1 cellular context compared by ENCODE assay signal in genomic region chr10:10989669-10990068, GRCh38.
A peak's percentile ranks its signal among the peaks of the same experiment; 100 is the strongest.
TF ChIP-seq lines count a peak whose summit lies in the region.

No MANE protein-coding gene starts in this region.

TF ChIP-seq in HEK293, 187 proteins besides CTCF, POLR2A, EP300 and RAD21 (continued from another document and continues in another):
- TF ChIP-seq, protein P1, sequence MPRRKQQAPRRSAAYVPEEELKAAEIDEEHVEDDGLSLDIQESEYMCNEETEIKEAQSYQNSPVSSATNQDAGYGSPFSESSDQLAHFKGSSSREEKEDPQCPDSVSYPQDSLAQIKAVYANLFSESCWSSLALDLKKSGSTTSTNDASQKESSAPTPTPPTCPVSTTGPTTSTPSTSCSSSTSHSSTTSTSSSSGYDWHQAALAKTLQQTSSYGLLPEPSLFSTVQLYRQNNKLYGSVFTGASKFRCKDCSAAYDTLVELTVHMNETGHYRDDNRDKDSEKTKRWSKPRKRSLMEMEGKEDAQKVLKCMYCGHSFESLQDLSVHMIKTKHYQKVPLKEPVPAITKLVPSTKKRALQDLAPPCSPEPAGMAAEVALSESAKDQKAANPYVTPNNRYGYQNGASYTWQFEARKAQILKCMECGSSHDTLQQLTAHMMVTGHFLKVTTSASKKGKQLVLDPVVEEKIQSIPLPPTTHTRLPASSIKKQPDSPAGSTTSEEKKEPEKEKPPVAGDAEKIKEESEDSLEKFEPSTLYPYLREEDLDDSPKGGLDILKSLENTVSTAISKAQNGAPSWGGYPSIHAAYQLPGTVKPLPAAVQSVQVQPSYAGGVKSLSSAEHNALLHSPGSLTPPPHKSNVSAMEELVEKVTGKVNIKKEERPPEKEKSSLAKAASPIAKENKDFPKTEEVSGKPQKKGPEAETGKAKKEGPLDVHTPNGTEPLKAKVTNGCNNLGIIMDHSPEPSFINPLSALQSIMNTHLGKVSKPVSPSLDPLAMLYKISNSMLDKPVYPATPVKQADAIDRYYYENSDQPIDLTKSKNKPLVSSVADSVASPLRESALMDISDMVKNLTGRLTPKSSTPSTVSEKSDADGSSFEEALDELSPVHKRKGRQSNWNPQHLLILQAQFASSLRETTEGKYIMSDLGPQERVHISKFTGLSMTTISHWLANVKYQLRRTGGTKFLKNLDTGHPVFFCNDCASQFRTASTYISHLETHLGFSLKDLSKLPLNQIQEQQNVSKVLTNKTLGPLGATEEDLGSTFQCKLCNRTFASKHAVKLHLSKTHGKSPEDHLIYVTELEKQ (tag by site-specific recombination; IDR thresholded peaks at IDR 0.05; ENCODE audit: borderline replicate concordance): peak; percentile 16; the same call in 1 of the 2 replicates
- peak; percentile 96 for TF ChIP-seq OVOL3 (tag by site-specific recombination; IDR thresholded peaks at IDR 0.05)
- no peak for TF ChIP-seq AEBP2 (tag by site-specific recombination; IDR thresholded peaks at IDR 0.05; ENCODE audit: borderline replicate concordance)
- peak; percentile 44 for TF ChIP-seq ZNF366 (tag by site-specific recombination; conservative IDR thresholded peaks at IDR 0.05)
- TF ChIP-seq FEZF1 (tag by site-specific recombination; IDR thresholded peaks at IDR 0.05): peak; percentile 77
- TF ChIP-seq PRDM1 (tag by site-specific recombination; IDR thresholded peaks at IDR 0.05): no peak
- no peak for TF ChIP-seq ZNF350 (tag by site-specific recombination; IDR thresholded peaks at IDR 0.05)
- peak; percentile 71 for TF ChIP-seq ZXDB (tag by site-specific recombination; IDR thresholded peaks at IDR 0.05)
- TF ChIP-seq, protein P2, sequence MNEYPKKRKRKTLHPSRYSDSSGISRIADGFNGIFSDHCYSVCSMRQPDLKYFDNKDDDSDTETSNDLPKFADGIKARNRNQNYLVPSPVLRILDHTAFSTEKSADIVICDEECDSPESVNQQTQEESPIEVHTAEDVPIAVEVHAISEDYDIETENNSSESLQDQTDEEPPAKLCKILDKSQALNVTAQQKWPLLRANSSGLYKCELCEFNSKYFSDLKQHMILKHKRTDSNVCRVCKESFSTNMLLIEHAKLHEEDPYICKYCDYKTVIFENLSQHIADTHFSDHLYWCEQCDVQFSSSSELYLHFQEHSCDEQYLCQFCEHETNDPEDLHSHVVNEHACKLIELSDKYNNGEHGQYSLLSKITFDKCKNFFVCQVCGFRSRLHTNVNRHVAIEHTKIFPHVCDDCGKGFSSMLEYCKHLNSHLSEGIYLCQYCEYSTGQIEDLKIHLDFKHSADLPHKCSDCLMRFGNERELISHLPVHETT (tag by site-specific recombination; IDR thresholded peaks at IDR 0.05): 0 out of 2 replicates have a peak, but pooled peaks have one; percentile 26
- TF ChIP-seq ZNF791 (tag by site-specific recombination; IDR thresholded peaks at IDR 0.05): no peak
- TF ChIP-seq ZNF624 (tag by site-specific recombination; IDR thresholded peaks at IDR 0.05): no peak
- no peak for TF ChIP-seq ZBTB48 (tag by site-specific recombination; IDR thresholded peaks at IDR 0.05)
- peak; percentile 89 for TF ChIP-seq WT1 (tag by site-specific recombination; IDR thresholded peaks at IDR 0.05)
- TF ChIP-seq ZSCAN30 (tag by site-specific recombination; IDR thresholded peaks at IDR 0.05): no peak
- no peak; the same call in 1 of the 2 replicates for TF ChIP-seq ZNF18 (tag by site-specific recombination; IDR thresholded peaks at IDR 0.05)
- TF ChIP-seq INSM2 (tag by site-specific recombination; IDR thresholded peaks at IDR 0.05): peak; percentile 83
- no peak for TF ChIP-seq ZNF548 (tag by site-specific recombination; IDR thresholded peaks at IDR 0.05)
- no peak for TF ChIP-seq ZBTB17 (tag by site-specific recombination; IDR thresholded peaks at IDR 0.05)
- TF ChIP-seq SCRT2 (tag by site-specific recombination; IDR thresholded peaks at IDR 0.05): peak; percentile 76
- TF ChIP-seq GFI1B (tag by site-specific recombination; IDR thresholded peaks at IDR 0.05): 0 out of 2 replicates have a peak, but pooled peaks have one; percentile 37
- no peak for TF ChIP-seq ZNF660 (tag by site-specific recombination; IDR thresholded peaks at IDR 0.05)
- TF ChIP-seq, protein P3, sequence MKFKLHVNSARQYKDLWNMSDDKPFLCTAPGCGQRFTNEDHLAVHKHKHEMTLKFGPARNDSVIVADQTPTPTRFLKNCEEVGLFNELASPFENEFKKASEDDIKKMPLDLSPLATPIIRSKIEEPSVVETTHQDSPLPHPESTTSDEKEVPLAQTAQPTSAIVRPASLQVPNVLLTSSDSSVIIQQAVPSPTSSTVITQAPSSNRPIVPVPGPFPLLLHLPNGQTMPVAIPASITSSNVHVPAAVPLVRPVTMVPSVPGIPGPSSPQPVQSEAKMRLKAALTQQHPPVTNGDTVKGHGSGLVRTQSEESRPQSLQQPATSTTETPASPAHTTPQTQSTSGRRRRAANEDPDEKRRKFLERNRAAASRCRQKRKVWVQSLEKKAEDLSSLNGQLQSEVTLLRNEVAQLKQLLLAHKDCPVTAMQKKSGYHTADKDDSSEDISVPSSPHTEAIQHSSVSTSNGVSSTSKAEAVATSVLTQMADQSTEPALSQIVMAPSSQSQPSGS (tag by site-specific recombination; IDR thresholded peaks at IDR 0.05; ENCODE audit: low read depth): no peak
- no peak for TF ChIP-seq ZNF544 (tag by site-specific recombination; IDR thresholded peaks at IDR 0.05)
- TF ChIP-seq ZEB2 (tag by site-specific recombination; IDR thresholded peaks at IDR 0.05): peak; percentile 66; the same call in 1 of the 2 replicates
- TF ChIP-seq, protein P4, sequence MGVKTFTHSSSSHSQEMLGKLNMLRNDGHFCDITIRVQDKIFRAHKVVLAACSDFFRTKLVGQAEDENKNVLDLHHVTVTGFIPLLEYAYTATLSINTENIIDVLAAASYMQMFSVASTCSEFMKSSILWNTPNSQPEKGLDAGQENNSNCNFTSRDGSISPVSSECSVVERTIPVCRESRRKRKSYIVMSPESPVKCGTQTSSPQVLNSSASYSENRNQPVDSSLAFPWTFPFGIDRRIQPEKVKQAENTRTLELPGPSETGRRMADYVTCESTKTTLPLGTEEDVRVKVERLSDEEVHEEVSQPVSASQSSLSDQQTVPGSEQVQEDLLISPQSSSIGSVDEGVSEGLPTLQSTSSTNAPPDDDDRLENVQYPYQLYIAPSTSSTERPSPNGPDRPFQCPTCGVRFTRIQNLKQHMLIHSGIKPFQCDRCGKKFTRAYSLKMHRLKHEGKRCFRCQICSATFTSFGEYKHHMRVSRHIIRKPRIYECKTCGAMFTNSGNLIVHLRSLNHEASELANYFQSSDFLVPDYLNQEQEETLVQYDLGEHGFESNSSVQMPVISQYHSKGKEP (tag by site-specific recombination; IDR thresholded peaks at IDR 0.05): peak; percentile 79
- peak; percentile 25; the same call in 1 of the 2 replicates for TF ChIP-seq ZNF654 (tag by site-specific recombination; IDR thresholded peaks at IDR 0.05; ENCODE audit: low read depth)
- no peak for TF ChIP-seq ZBTB26 (tag by site-specific recombination; optimal IDR thresholded peaks at IDR 0.05)
- no peak for TF ChIP-seq ZNF214 (tag by site-specific recombination; IDR thresholded peaks at IDR 0.05; ENCODE audit: borderline replicate concordance)
- TF ChIP-seq ZNF2 (tag by site-specific recombination; IDR thresholded peaks at IDR 0.05): peak; percentile 33; the same call in 1 of the 2 replicates
- TF ChIP-seq ZNF391 (tag by site-specific recombination; IDR thresholded peaks at IDR 0.05; ENCODE audit: borderline replicate concordance, low read depth): no peak
- TF ChIP-seq ZNF571 (tag by site-specific recombination; IDR thresholded peaks at IDR 0.05): no peak
- 0 out of 2 replicates have a peak, but pooled peaks have one; percentile 31 for TF ChIP-seq SCRT1 (tag by site-specific recombination; IDR thresholded peaks at IDR 0.05; ENCODE audit: borderline replicate concordance)
- TF ChIP-seq, protein P5, sequence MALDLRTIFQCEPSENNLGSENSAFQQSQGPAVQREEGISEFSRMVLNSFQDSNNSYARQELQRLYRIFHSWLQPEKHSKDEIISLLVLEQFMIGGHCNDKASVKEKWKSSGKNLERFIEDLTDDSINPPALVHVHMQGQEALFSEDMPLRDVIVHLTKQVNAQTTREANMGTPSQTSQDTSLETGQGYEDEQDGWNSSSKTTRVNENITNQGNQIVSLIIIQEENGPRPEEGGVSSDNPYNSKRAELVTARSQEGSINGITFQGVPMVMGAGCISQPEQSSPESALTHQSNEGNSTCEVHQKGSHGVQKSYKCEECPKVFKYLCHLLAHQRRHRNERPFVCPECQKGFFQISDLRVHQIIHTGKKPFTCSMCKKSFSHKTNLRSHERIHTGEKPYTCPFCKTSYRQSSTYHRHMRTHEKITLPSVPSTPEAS (tag by site-specific recombination; IDR thresholded peaks at IDR 0.05): no peak
- no peak for TF ChIP-seq ZNF324 (tag by site-specific recombination; IDR thresholded peaks at IDR 0.05)
- TF ChIP-seq ZSCAN18 (tag by site-specific recombination; IDR thresholded peaks at IDR 0.05): no peak
- TF ChIP-seq, protein P6, sequence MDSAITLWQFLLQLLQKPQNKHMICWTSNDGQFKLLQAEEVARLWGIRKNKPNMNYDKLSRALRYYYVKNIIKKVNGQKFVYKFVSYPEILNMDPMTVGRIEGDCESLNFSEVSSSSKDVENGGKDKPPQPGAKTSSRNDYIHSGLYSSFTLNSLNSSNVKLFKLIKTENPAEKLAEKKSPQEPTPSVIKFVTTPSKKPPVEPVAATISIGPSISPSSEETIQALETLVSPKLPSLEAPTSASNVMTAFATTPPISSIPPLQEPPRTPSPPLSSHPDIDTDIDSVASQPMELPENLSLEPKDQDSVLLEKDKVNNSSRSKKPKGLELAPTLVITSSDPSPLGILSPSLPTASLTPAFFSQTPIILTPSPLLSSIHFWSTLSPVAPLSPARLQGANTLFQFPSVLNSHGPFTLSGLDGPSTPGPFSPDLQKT (IDR thresholded peaks at IDR 0.05; ENCODE audit: borderline replicate concordance, low read depth, low read length): no peak
- TF ChIP-seq PRDM6 (tag by site-specific recombination; IDR thresholded peaks at IDR 0.05): peak; percentile 94
- TF ChIP-seq KLF10 (tag by site-specific recombination; IDR thresholded peaks at IDR 0.05): peak; percentile 49; the same call in 1 of the 2 replicates
- no peak for TF ChIP-seq ZNF292 (tag by site-specific recombination; IDR thresholded peaks at IDR 0.05; ENCODE audit: borderline replicate concordance, low read depth)
